ENCODE assay signal across 15 cellular contexts in the genomic region with DNA sequence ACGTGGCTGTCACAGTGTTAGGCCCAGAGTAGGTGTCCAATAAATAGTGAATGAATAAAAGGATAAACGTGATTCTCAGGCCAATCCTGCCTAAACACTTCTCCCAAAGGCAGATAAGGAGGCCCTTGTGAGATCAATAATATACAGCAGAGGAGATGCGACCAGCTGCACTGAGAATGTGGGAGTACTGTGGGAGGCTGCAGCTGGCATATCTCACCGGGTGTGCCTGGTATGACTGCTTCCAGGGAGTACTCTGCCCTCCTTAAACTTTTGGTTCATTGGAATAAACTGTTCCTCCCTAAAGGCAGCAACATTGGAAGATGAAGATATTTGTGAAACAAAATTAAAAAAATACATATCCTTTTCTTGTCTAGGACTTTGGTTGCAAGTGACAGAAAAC. TPM values are rescaled to one million over a fixed set of nuclear protein-coding genes. Genes with fewer than 3 reads are reported as not detected.
"Had no signal": no experiment of that assay in that cellular context is flagged by ENCODE, and none has a peak within 500 bp of the region (broad histone marks: within the 10 kb centered on the region; RNA-seq: fewer than 3 reads in every experiment).

No MANE protein-coding gene starts in this region.

- H3K9me3 ChIP-seq: adrenal gland, heart right ventricle, ovary, right lobe of liver had no signal

- DNase-seq: activated CD4-positive, CD25-positive, alpha-beta regulatory T cell treated with anti-CD3 and anti-CD28 coated beads, Interleukin-2, amount 50 U/mL, for 72 hours; activated CD8-positive, alpha-beta memory T cell treated with anti-CD3 and anti-CD28 coated beads for 24 hours; activated CD8-positive, alpha-beta memory T cell treated with anti-CD3 and anti-CD28 coated beads, Interleukin-2, amount 50 U/mL, for 48 hours; activated gamma-delta T cell; activated T-cell treated with anti-CD3 and anti-CD28 coated beads, Interleukin-2, amount 50 U/mL, for 72 hours; adrenal gland; cerebellar nuclear complex; effector CD4-positive, alpha-beta T cell; heart right ventricle; natural killer cell; ovary; right lobe of liver; stimulated activated CD4-positive, alpha-beta T cell treated with anti-CD3 and anti-CD28 coated beads, Interleukin-4, amount 100 ng/mL, for 24 hours had no signal

- H3K4me1 ChIP-seq: adrenal gland, right lobe of liver had no signal

- H3K4me1 Mint-ChIP-seq: natural killer cell; stimulated activated effector memory CD8-positive, alpha-beta T cell treated with anti-CD3 and anti-CD28 coated beads, Interleukin-12 subunit alpha, Interleukin-12 subunit beta, amount 100 ng/mL, for 72 hours had no signal

- H3K4me3 ChIP-seq: adrenal gland, heart right ventricle, ovary, right lobe of liver had no signal

- H3K4me3 Mint-ChIP-seq: activated T-cell treated with anti-CD3 and anti-CD28 coated beads, Interleukin-2, amount 50 U/mL, for 72 hours; natural killer cell; stimulated activated effector memory CD8-positive, alpha-beta T cell treated with anti-CD3 and anti-CD28 coated beads, Interleukin-12 subunit alpha, Interleukin-12 subunit beta, amount 100 ng/mL, for 72 hours had no signal

- H3K36me3 ChIP-seq: adrenal gland, heart right ventricle, ovary, right lobe of liver had no signal

- H3K27ac ChIP-seq: adrenal gland, heart right ventricle, ovary, right lobe of liver had no signal

- ATAC-seq: activated naive CD4-positive, alpha-beta T cell treated with anti-CD3 and anti-CD28 coated beads, Interleukin-2, amount 50 U/mL, for 72 hours; activated T-cell treated with anti-CD3 and anti-CD28 coated beads, Interleukin-2, amount 50 U/mL, for 72 hours; heart right ventricle; natural killer cell; right lobe of liver; stimulated activated effector memory CD8-positive, alpha-beta T cell treated with anti-CD3 and anti-CD28 coated beads, Interleukin-12 subunit alpha, Interleukin-12 subunit beta, amount 100 ng/mL, for 72 hours had no signal

- H3K27me3 ChIP-seq: adrenal gland, ovary, right lobe of liver had no signal

- H3K27ac Mint-ChIP-seq: activated naive CD4-positive, alpha-beta T cell treated with anti-CD3 and anti-CD28 coated beads, Interleukin-2, amount 50 U/mL, for 72 hours; activated T-cell treated with anti-CD3 and anti-CD28 coated beads, Interleukin-2, amount 50 U/mL, for 72 hours; natural killer cell; stimulated activated effector memory CD8-positive, alpha-beta T cell treated with anti-CD3 and anti-CD28 coated beads, Interleukin-12 subunit alpha, Interleukin-12 subunit beta, amount 100 ng/mL, for 72 hours had no signal

- H3K36me3 Mint-ChIP-seq: activated naive CD4-positive, alpha-beta T cell treated with anti-CD3 and anti-CD28 coated beads, Interleukin-2, amount 50 U/mL, for 72 hours; natural killer cell; stimulated activated effector memory CD8-positive, alpha-beta T cell treated with anti-CD3 and anti-CD28 coated beads, Interleukin-12 subunit alpha, Interleukin-12 subunit beta, amount 100 ng/mL, for 72 hours had no signal

RNA-seq across cellular contexts. Expression of a gene that starts 57.1 kb away (rescaled TPM):
- total RNA-seq: natural killer cell had no signal
